1 cellular context compared by ENCODE assay signal in genomic region chr1:26418865-26419349, GRCh38.
TF ChIP-seq lines count a peak whose summit lies in the region.

No MANE protein-coding gene starts in this region.

TF ChIP-seq in HEK293, 187 proteins besides CTCF, POLR2A, EP300 and RAD21:
- TF ChIP-seq GLIS1 (tag by site-specific recombination; IDR thresholded peaks at IDR 0.05), result peak; percentile 81
- TF ChIP-seq ZNF280D (tag by site-specific recombination; IDR thresholded peaks at IDR 0.05), result no peak
